In genomic region chr5:54279960-54280359, GRCh38 we compare ENCODE assay signal across 9 cellular contexts.
"Had no signal": no experiment of that assay in that cellular context is flagged by ENCODE, and none has a peak within 500 bp of the region (broad histone marks: within the 10 kb centered on the region; RNA-seq: fewer than 3 reads in every experiment).

No MANE protein-coding gene starts in this region.

- H3K4me1 ChIP-seq: HAP-1 had no signal

- H3K27ac ChIP-seq: GM23248, HL-60, KMS-11 had no signal

- DNase-seq: GM23248, GOT3, H7, IMR-90, KBM-7 had no signal

- H3K9ac ChIP-seq: GM23248, KMS-11 had no signal

- H3K9me3 ChIP-seq: HAP-1 had no signal

- H3K4me3 ChIP-seq: GM23248, HAP-1 had no signal

- H2AFZ ChIP-seq: GM23248 had no signal

- H3K4me2 ChIP-seq: KMS-11 had no signal

- ATAC-seq: HCT116 had no signal

- H3K36me3 ChIP-seq: HAP-1 had no signal
